11 cellular contexts compared by ENCODE assay signal in genomic region chr2:95642360-95642759, GRCh38. TPM values are rescaled to one million over a fixed set of nuclear protein-coding genes. Genes with fewer than 3 reads are reported as not detected.
"Had no signal": no experiment of that assay in that cellular context is flagged by ENCODE, and none has a peak within 500 bp of the region (broad histone marks: within the 10 kb centered on the region; RNA-seq: fewer than 3 reads in every experiment).

No MANE protein-coding gene starts in this region.

RNA-seq across cellular contexts. Expression of gene TRIM43, which starts 50.6 kb away (rescaled TPM):
- total RNA-seq: activated CD4-positive, alpha-beta T cell treated with anti-CD3 and anti-CD28 coated beads, Interleukin-2, amount 10 ng/mL, durations not matched to agents 24 days and 14 days; activated CD8-positive, alpha-beta memory T cell treated with anti-CD3 and anti-CD28 coated beads for 36 hours; activated CD8-positive, alpha-beta T cell treated with anti-CD3 and anti-CD28 coated beads for 36 hours; activated naive CD8-positive, alpha-beta T cell treated with anti-CD3 and anti-CD28 coated beads for 36 hours; activated T-cell treated with anti-CD3 and anti-CD28 coated beads, Interleukin-2, amount 50 U/mL, for 72 hours; ascending aorta; K562; M059J; RPMI7951; SJCRH30 had no signal
- polyA plus RNA-seq: adipose tissue, K562 had no signal
